8 cellular contexts compared by ENCODE assay signal in the genomic region with DNA sequence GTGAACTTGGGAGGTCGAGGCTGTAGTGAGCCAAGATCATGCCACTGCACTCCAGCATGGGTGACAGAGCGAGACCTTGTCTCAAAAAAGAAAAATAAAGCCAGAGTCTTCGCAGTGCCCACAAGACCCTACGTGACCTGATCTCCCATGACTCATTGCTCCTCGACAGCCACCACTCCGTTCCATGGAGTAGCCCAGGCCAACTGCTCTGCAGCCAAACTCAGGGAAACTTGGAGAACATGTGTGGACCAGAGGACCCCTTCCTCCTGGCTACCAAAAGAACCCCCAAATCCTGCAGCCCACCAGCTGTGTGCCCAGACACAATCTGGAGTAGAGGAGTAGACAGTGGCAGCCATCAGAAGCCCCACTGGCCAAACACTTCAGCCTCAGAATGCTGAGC.
"Had no signal": no experiment of that assay in that cellular context is flagged by ENCODE, and none has a peak within 500 bp of the region (broad histone marks: within the 10 kb centered on the region; RNA-seq: fewer than 3 reads in every experiment).

No MANE protein-coding gene starts in this region.

- ATAC-seq: body of pancreas had no signal

- H3K36me3 ChIP-seq: tibial artery had no signal

- H3K4me3 Mint-ChIP-seq: activated naive CD4-positive, alpha-beta T cell treated with anti-CD3 and anti-CD28 coated beads for 36 hours had no signal

- H3K27ac Mint-ChIP-seq: activated naive CD4-positive, alpha-beta T cell treated with anti-CD3 and anti-CD28 coated beads for 36 hours had no signal

- H3K27me3 ChIP-seq: body of pancreas, hepatocyte had no signal

- H3K27ac ChIP-seq: body of pancreas, hepatocyte, tibial artery had no signal

- DNase-seq: activated naive CD4-positive, alpha-beta T cell treated with anti-CD3 and anti-CD28 coated beads for 36 hours; central memory CD4-positive, alpha-beta T cell; erythroblast; kidney glomerular epithelial cell; small intestine; tibial artery had no signal

- H3K4me3 ChIP-seq: body of pancreas, hepatocyte, tibial artery had no signal

- H3K9me3 ChIP-seq: body of pancreas, tibial artery had no signal
